ENCODE assay signal across 13 cellular contexts in genomic region chr7:30988346-30989005, GRCh38. TPM values are rescaled to one million over a fixed set of nuclear protein-coding genes. Genes with fewer than 3 reads are reported as not detected.
DNase-seq lines count a peak whose midpoint lies in the region; ATAC-seq and TF ChIP-seq lines count a peak whose summit lies in the region.
"Had no signal": no experiment of that assay in that cellular context is flagged by ENCODE, and none has a peak within 500 bp of the region (broad histone marks: within the 10 kb centered on the region; RNA-seq: fewer than 3 reads in every experiment).

No MANE protein-coding gene starts in this region.

- no peaks in the 10 kb centered on the region for H3K36me3 ChIP-seq in smooth muscle cell (ENCODE audit: low read depth)

- no peaks in the 10 kb centered on the region for H3F3A ChIP-seq in smooth muscle cell (ENCODE audit: low read depth)

- no peaks in the 10 kb centered on the region for H3K4me1 ChIP-seq in right cardiac atrium (ENCODE audit: control insufficient read depth, insufficient read depth, low read length)
- peaks cover 15% of the 10 kb centered on the region for H3K4me1 ChIP-seq in smooth muscle cell (ENCODE audit: low read depth)

- in situ Hi-C loops in KBM-7 (cut with MboI; ENCODE audit: low pct_unique_long_range_greater_than_20kb, low sequenced_read_pairs): no loop called here

- H3K4me2 ChIP-seq in smooth muscle cell: no peak overlapping the region

- no peak overlapping the region for H3K27ac ChIP-seq in right cardiac atrium (ENCODE audit: low read length)
- no peak overlapping the region for H3K27ac ChIP-seq in smooth muscle cell (ENCODE audit: low read depth)

- no peak overlapping the region for H2AFZ ChIP-seq in smooth muscle cell (ENCODE audit: low read depth)

- no peak overlapping the region for H3K4me3 ChIP-seq in right cardiac atrium (ENCODE audit: low read length)
- H3K4me3 ChIP-seq in smooth muscle cell: no peak overlapping the region

- intact Hi-C loops in right cardiac atrium (cut with DNase I): no loop called here

- TF ChIP-seq CTCF in smooth muscle cell (IDR thresholded peaks at IDR 0.05; ENCODE audit: borderline replicate concordance, insufficient read depth, poor library complexity, severe bottlenecking): no peak

- no peak overlapping the region for H3K9ac ChIP-seq in smooth muscle cell (ENCODE audit: low read depth)

- peak; percentile 31 for DNase-seq in NCI-H2171 treated with DMSO at 0.1 percent for 48 hours (lab: John Stamatoyannopoulos, UW)
- no peak for DNase-seq in NCI-H2171 (lab: John Stamatoyannopoulos, UW)
- DNase-seq in SW480 (ENCODE audit: low spot score): peak; percentile 54
- DNase-seq in right cardiac atrium: peak; percentile 62 to 86 (median 86)
- peak; percentile 6 for DNase-seq in smooth muscle cell (lab: John Stamatoyannopoulos, UW; ENCODE audit: unreplicated experiment)
- DNase-seq in KBM-7: no peak
- DNase-seq in NCI-H226: no peak
- DNase-seq: erythroblast had no signal

- 49% methylated on average over 19 of the region's 19 CpGs for WGBS in right cardiac atrium
- 66% methylated on average over 19 of the region's 19 CpGs for WGBS in smooth muscle cell (ENCODE audit: low lambda C conversion rate)

- H3K79me2 ChIP-seq in smooth muscle cell (ENCODE audit: low read depth): no peaks in the 10 kb centered on the region

- no peaks in the 10 kb centered on the region for H3K27me3 ChIP-seq in right cardiac atrium (ENCODE audit: control insufficient read depth, insufficient read depth)
- H3K27me3 ChIP-seq in smooth muscle cell (ENCODE audit: low read depth): peaks cover 5% of the 10 kb centered on the region

- ATAC-seq in right cardiac atrium (peak; percentile 58 to 71), HG03045 (IDR thresholded peaks at IDR 0.05; ENCODE audit: unreplicated experiment) (no peak)
- ATAC-seq: activated T-helper 17 cell treated with anti-CD3 and anti-CD28 coated beads, Interleukin-2, amount 50 U/mL, for 72 hours; Panc1 had no signal

- no peaks in the 10 kb centered on the region for H4K20me1 ChIP-seq in smooth muscle cell (ENCODE audit: low read depth)

- H3K9me3 ChIP-seq in right cardiac atrium (ENCODE audit: control insufficient read depth, low read length) (no peaks in the 10 kb centered on the region), smooth muscle cell (replicated peaks; ENCODE audit: low read depth) (no peaks in the 10 kb centered on the region)

RNA-seq across cellular contexts. Expression of gene GHRHR, which starts 24.7 kb away (rescaled TPM):
- not detected for total RNA-seq in right cardiac atrium
- not detected for polyA plus RNA-seq in right cardiac atrium
- total RNA-seq in smooth muscle cell: not detected in 2 replicates
- polyA plus RNA-seq in smooth muscle cell: not detected in 2 replicates
- total RNA-seq: activated T-helper 17 cell treated with anti-CD3 and anti-CD28 coated beads, Interleukin-2, amount 50 U/mL, for 72 hours; neural crest cell had no signal
- polyA plus RNA-seq: AG04450 had no signal

Comparison
In these comparisons a context has a peak if more than half of its experiments do, and no peak if none do; other contexts are left out.
1. DNase-seq: peak in NCI-H2171 treated with DMSO at 0.1 percent for 48 hours (single experiment), SW480 (single experiment), right cardiac atrium (3 of 3) and smooth muscle cell (single experiment); none in NCI-H2171 (single experiment), KBM-7 (single experiment) and NCI-H226 (single experiment).